33 cellular contexts compared by ENCODE assay signal in the genomic region with DNA sequence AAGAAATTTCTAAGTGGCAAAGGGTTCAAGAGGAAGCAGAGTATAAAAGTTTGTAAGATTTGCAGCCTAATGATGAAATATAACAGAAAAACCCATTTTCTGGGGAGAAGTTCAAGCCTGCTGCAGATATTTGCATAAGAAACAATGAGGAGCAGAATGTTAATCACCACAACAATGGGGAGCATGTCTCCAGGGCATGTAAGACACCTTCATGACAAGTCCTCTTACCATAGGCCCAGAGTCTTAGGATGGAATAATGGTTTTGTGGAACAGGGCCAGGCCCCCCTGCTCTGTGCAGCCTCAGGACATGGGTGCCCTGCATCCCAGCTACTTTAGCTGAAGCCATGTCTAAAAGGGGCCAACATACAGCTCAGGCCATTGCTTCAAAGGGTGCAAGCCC.
"Had no signal": no experiment of that assay in that cellular context is flagged by ENCODE, and none has a peak within 500 bp of the region (broad histone marks: within the 10 kb centered on the region; RNA-seq: fewer than 3 reads in every experiment).

No MANE protein-coding gene starts in this region.

- H3K27me3 Mint-ChIP-seq: activated CD4-positive, alpha-beta memory T cell treated with anti-CD3 and anti-CD28 coated beads for 36 hours; activated CD4-positive, alpha-beta T cell treated with anti-CD3 and anti-CD28 coated beads for 36 hours; activated CD4-positive, alpha-beta T cell treated with anti-CD3 and anti-CD28 coated beads, Interleukin-2, amount 10 ng/mL, durations not matched to agents 24 days and 14 days; activated CD8-positive, alpha-beta memory T cell treated with anti-CD3 and anti-CD28 coated beads, Interleukin-2, amount 10 ng/mL, durations not matched to agents 7 days and 5 days; activated naive CD4-positive, alpha-beta T cell treated with anti-CD3 and anti-CD28 coated beads, Interleukin-2, amount 50 U/mL, for 24 hours; activated naive CD8-positive, alpha-beta T cell treated with anti-CD3 and anti-CD28 coated beads for 36 hours; activated naive CD8-positive, alpha-beta T cell treated with anti-CD3 and anti-CD28 coated beads, Interleukin-2, amount 50 U/mL, for 24 hours; T-cell; T-helper 17 cell had no signal

- H3K27ac ChIP-seq: adrenal gland, body of pancreas, colonic mucosa, esophagus muscularis mucosa, gastroesophageal sphincter, WERI-Rb-1 had no signal

- H3K4me3 Mint-ChIP-seq: activated CD4-positive, alpha-beta memory T cell treated with anti-CD3 and anti-CD28 coated beads for 36 hours; activated CD4-positive, alpha-beta T cell treated with anti-CD3 and anti-CD28 coated beads for 36 hours; activated CD4-positive, alpha-beta T cell treated with anti-CD3 and anti-CD28 coated beads, Interleukin-2, amount 10 ng/mL, durations not matched to agents 24 days and 14 days; activated CD8-positive, alpha-beta memory T cell treated with anti-CD3 and anti-CD28 coated beads, Interleukin-2, amount 10 ng/mL, durations not matched to agents 7 days and 5 days; activated CD8-positive, alpha-beta T cell treated with anti-CD3 and anti-CD28 coated beads, Interleukin-2, amount 10 ng/mL, durations not matched to agents 7 days and 5 days; activated naive CD4-positive, alpha-beta T cell treated with anti-CD3 and anti-CD28 coated beads for 36 hours; activated naive CD4-positive, alpha-beta T cell treated with anti-CD3 and anti-CD28 coated beads, Interleukin-2, amount 50 U/mL, for 24 hours; activated naive CD8-positive, alpha-beta T cell treated with anti-CD3 and anti-CD28 coated beads for 36 hours; activated naive CD8-positive, alpha-beta T cell treated with anti-CD3 and anti-CD28 coated beads, Interleukin-2, amount 50 U/mL, for 24 hours; activated T-helper 1 cell treated with anti-CD3 and anti-CD28 coated beads, Interleukin-12 subunit alpha, Interleukin-12 subunit beta, Interleukin-2, Interleukin-4 antibody, amounts not matched to agents 30 ng/mL and 10 ng/mL and 1 ng/mL, durations not matched to agents 14 hours and 24 hours and 36 hours; T-cell; T-helper 17 cell; T-helper 2 cell treated with Interferon-gamma antibody and Interleukin-4, amounts not matched to agents 5 μg/mL and 100 μg/mL, for 36 hours had no signal

- H3K9me3 Mint-ChIP-seq: activated CD4-positive, alpha-beta T cell treated with anti-CD3 and anti-CD28 coated beads, Interleukin-2, amount 10 ng/mL, durations not matched to agents 24 days and 14 days; activated naive CD4-positive, alpha-beta T cell treated with anti-CD3 and anti-CD28 coated beads, Interleukin-2, amount 50 U/mL, for 24 hours; activated naive CD8-positive, alpha-beta T cell treated with anti-CD3 and anti-CD28 coated beads for 36 hours; activated T-helper 1 cell treated with anti-CD3 and anti-CD28 coated beads, Interleukin-12 subunit alpha, Interleukin-12 subunit beta, Interleukin-2, Interleukin-4 antibody, amounts not matched to agents 30 ng/mL and 10 ng/mL and 1 ng/mL, durations not matched to agents 14 hours and 24 hours and 36 hours had no signal

- H3K4me3 ChIP-seq: adrenal gland, body of pancreas, colonic mucosa, esophagus muscularis mucosa, gastroesophageal sphincter had no signal

- H3K27ac Mint-ChIP-seq: activated CD4-positive, alpha-beta memory T cell treated with anti-CD3 and anti-CD28 coated beads for 36 hours; activated CD4-positive, alpha-beta T cell treated with anti-CD3 and anti-CD28 coated beads for 36 hours; activated CD4-positive, alpha-beta T cell treated with anti-CD3 and anti-CD28 coated beads, Interleukin-2, amount 10 ng/mL, durations not matched to agents 24 days and 14 days; activated CD8-positive, alpha-beta memory T cell treated with anti-CD3 and anti-CD28 coated beads, Interleukin-2, amount 10 ng/mL, durations not matched to agents 7 days and 5 days; activated CD8-positive, alpha-beta T cell treated with anti-CD3 and anti-CD28 coated beads, Interleukin-2, amount 10 ng/mL, durations not matched to agents 7 days and 5 days; activated naive CD4-positive, alpha-beta T cell treated with anti-CD3 and anti-CD28 coated beads for 36 hours; activated naive CD4-positive, alpha-beta T cell treated with anti-CD3 and anti-CD28 coated beads, Interleukin-2, amount 50 U/mL, for 24 hours; activated naive CD8-positive, alpha-beta T cell treated with anti-CD3 and anti-CD28 coated beads for 36 hours; activated naive CD8-positive, alpha-beta T cell treated with anti-CD3 and anti-CD28 coated beads, Interleukin-2, amount 50 U/mL, for 24 hours; activated T-helper 1 cell treated with anti-CD3 and anti-CD28 coated beads, Interleukin-12 subunit alpha, Interleukin-12 subunit beta, Interleukin-2, Interleukin-4 antibody, amounts not matched to agents 30 ng/mL and 10 ng/mL and 1 ng/mL, durations not matched to agents 14 hours and 24 hours and 36 hours; activated T-helper 2 cell treated with anti-CD3 and anti-CD28 coated beads, Interferon-gamma antibody, Interleukin-2, Interleukin-4, amounts not matched to agents 10 μg/mL and 5 μg/mL and 100 μg/mL, durations not matched to agents 14 hours and 24 hours and 36 hours; T-cell; T-helper 17 cell; T-helper 2 cell treated with Interferon-gamma antibody and Interleukin-4, amounts not matched to agents 5 μg/mL and 100 μg/mL, for 36 hours had no signal

- H3K9me3 ChIP-seq: adrenal gland, body of pancreas, colonic mucosa, esophagus muscularis mucosa, gastroesophageal sphincter had no signal

- H3K4me1 Mint-ChIP-seq: activated CD4-positive, alpha-beta T cell treated with anti-CD3 and anti-CD28 coated beads for 36 hours; activated CD4-positive, alpha-beta T cell treated with anti-CD3 and anti-CD28 coated beads, Interleukin-2, amount 10 ng/mL, durations not matched to agents 24 days and 14 days; activated CD8-positive, alpha-beta memory T cell treated with anti-CD3 and anti-CD28 coated beads, Interleukin-2, amount 10 ng/mL, durations not matched to agents 7 days and 5 days; activated naive CD4-positive, alpha-beta T cell treated with anti-CD3 and anti-CD28 coated beads, Interleukin-2, amount 50 U/mL, for 24 hours; activated naive CD8-positive, alpha-beta T cell treated with anti-CD3 and anti-CD28 coated beads for 36 hours; activated naive CD8-positive, alpha-beta T cell treated with anti-CD3 and anti-CD28 coated beads, Interleukin-2, amount 50 U/mL, for 24 hours; T-cell; T-helper 17 cell had no signal

- H3K36me3 Mint-ChIP-seq: activated CD4-positive, alpha-beta memory T cell treated with anti-CD3 and anti-CD28 coated beads for 36 hours; activated CD8-positive, alpha-beta memory T cell treated with anti-CD3 and anti-CD28 coated beads, Interleukin-2, amount 10 ng/mL, durations not matched to agents 7 days and 5 days; activated naive CD4-positive, alpha-beta T cell treated with anti-CD3 and anti-CD28 coated beads, Interleukin-2, amount 50 U/mL, for 24 hours; activated naive CD8-positive, alpha-beta T cell treated with anti-CD3 and anti-CD28 coated beads for 36 hours; T-cell had no signal

- H3K4me1 ChIP-seq: adrenal gland, body of pancreas, colonic mucosa, esophagus muscularis mucosa, gastroesophageal sphincter had no signal

- DNase-seq: activated CD4-positive, alpha-beta memory T cell treated with anti-CD3 and anti-CD28 coated beads for 36 hours; activated CD4-positive, alpha-beta T cell treated with anti-CD3 and anti-CD28 coated beads for 36 hours; activated CD4-positive, alpha-beta T cell treated with anti-CD3 and anti-CD28 coated beads, Interleukin-2, amount 10 ng/mL, durations not matched to agents 24 days and 14 days; activated CD4-positive, CD25-positive, alpha-beta regulatory T cell; activated CD4-positive, CD25-positive, alpha-beta regulatory T cell treated with anti-CD3 and anti-CD28 coated beads, Interleukin-2, amount 50 U/mL, for 72 hours; activated CD8-positive, alpha-beta memory T cell treated with anti-CD3 and anti-CD28 coated beads, Interleukin-2, amount 10 ng/mL, durations not matched to agents 7 days and 5 days; activated CD8-positive, alpha-beta memory T cell treated with anti-CD3 and anti-CD28 coated beads, Interleukin-2, amount 50 U/mL, for 4 hours; activated CD8-positive, alpha-beta T cell treated with anti-CD3 and anti-CD28 coated beads, Interleukin-2, amount 10 ng/mL, durations not matched to agents 7 days and 5 days; activated effector memory CD4-positive, alpha-beta T cell treated with anti-CD3 and anti-CD28 coated beads, Interleukin-2, amount 50 U/mL, for 16 hours; activated naive CD4-positive, alpha-beta T cell treated with anti-CD3 and anti-CD28 coated beads for 36 hours; activated naive CD8-positive, alpha-beta T cell treated with anti-CD3 and anti-CD28 coated beads for 36 hours; activated naive CD8-positive, alpha-beta T cell treated with anti-CD3 and anti-CD28 coated beads, Interleukin-2, amount 50 U/mL, for 24 hours; activated T-cell treated with anti-CD3 and anti-CD28 coated beads, Interleukin-2, amount 50 U/mL, for 1 hour; activated T-cell treated with anti-CD3 and anti-CD28 coated beads, Interleukin-2, amount 50 U/mL, for 48 hours; adrenal gland; amygdala; aorta; body of pancreas; caudate nucleus; colonic mucosa; effector CD8-positive, alpha-beta T cell; foreskin melanocyte; head of caudate nucleus; T-cell; T-helper 17 cell; T1000; WERI-Rb-1 had no signal

- H3K27me3 ChIP-seq: adrenal gland, body of pancreas, colonic mucosa, esophagus muscularis mucosa, gastroesophageal sphincter had no signal

- H3K36me3 ChIP-seq: adrenal gland, colonic mucosa, esophagus muscularis mucosa, gastroesophageal sphincter, WERI-Rb-1 had no signal
